Comparison of ENCODE assay signal across 8 cellular contexts in genomic region chr1:161158316-161159016, GRCh38. TPM values are rescaled to one million over a fixed set of nuclear protein-coding genes. Genes with fewer than 3 reads are reported as not detected.
DNase-seq lines count a peak whose midpoint lies in the region; ATAC-seq and TF ChIP-seq lines count a peak whose summit lies in the region.

No MANE protein-coding gene starts in this region.

- H4K8ac ChIP-seq in neuronal stem cell (ENCODE audit: low read depth, low read length), result no peak overlapping the region

- H2BK12ac ChIP-seq in neuronal stem cell (ENCODE audit: low read length), result no peak overlapping the region

- DNase-seq in Calu3, result no peak
- DNase-seq in NT2/D1 (ENCODE audit: low read depth, low spot score), result no peak
- DNase-seq in effector memory CD8-positive, alpha-beta T cell, result no peak
- DNase-seq in neuronal stem cell (ENCODE audit: low spot score), result no peak
- DNase-seq in midbrain (lab: John Stamatoyannopoulos, UW), result no peak
- DNase-seq in NCI-H524 (lab: John Stamatoyannopoulos, UW), result no peak

- H2BK120ac ChIP-seq in neuronal stem cell (ENCODE audit: low read depth, low read length), result no peak overlapping the region

- H3K4me1 ChIP-seq in NT2/D1 (ENCODE audit: insufficient read depth, insufficient read length) (peaks cover 3% of the 10 kb centered on the region), neuronal stem cell (ENCODE audit: control insufficient read depth in 2 of 2, insufficient read depth in 1 of 2, low read depth in 1 of 2, low read length in 2 of 2) (peaks cover 5 to 9% of the 10 kb centered on the region in 2 donors)

- no peak overlapping the region for H3K23ac ChIP-seq in neuronal stem cell (ENCODE audit: low read depth, low read length, poor library complexity)

- H3K27me3 ChIP-seq in NT2/D1 (ENCODE audit: insufficient read depth, insufficient read length), result no peaks in the 10 kb centered on the region
- no peaks in the 10 kb centered on the region for H3K27me3 ChIP-seq in neuronal stem cell (ENCODE audit: control insufficient read depth in 3 of 3, insufficient read depth in 3 of 3, low read depth in 1 of 3, low read length in 3 of 3)

- H3K4me3 Mint-ChIP-seq in Calu3 (ENCODE audit: low read depth, unreplicated experiment), result peak overlapping the region; percentile 94
- peak overlapping the region; percentile 88 to 91 for H3K4me3 Mint-ChIP-seq in effector memory CD8-positive, alpha-beta T cell

- peaks cover 52% of the 10 kb centered on the region for H3K4me1 Mint-ChIP-seq in Calu3 (ENCODE audit: low read depth, unreplicated experiment)
- H3K4me1 Mint-ChIP-seq in effector memory CD8-positive, alpha-beta T cell (ENCODE audit: low read depth in 2 of 2), result peaks cover 46 to 58% of the 10 kb centered on the region in 2 donors

- peak overlapping the region; percentile 54 for H3K27ac ChIP-seq in neuronal stem cell (replicated peaks; ENCODE audit: low read length)

- peak overlapping the region; percentile 40 for H3K4me2 ChIP-seq in neuronal stem cell (ENCODE audit: insufficient read depth, low read length, poor library complexity, severe bottlenecking)

- H2BK5ac ChIP-seq in neuronal stem cell (ENCODE audit: low read length), result no peak overlapping the region

- no peak overlapping the region for H3K4ac ChIP-seq in neuronal stem cell (ENCODE audit: low read length)

- H2AFZ ChIP-seq in neuronal stem cell (ENCODE audit: low read length), result peak overlapping the region; percentile 97

- H3K36me3 ChIP-seq in NT2/D1 (ENCODE audit: insufficient read depth, insufficient read length, low read length) (peaks cover 70% of the 10 kb centered on the region), neuronal stem cell (replicated peaks in 1 of 2; ENCODE audit: control insufficient read depth in 2 of 2, insufficient read depth in 2 of 2, low read length in 2 of 2) (peaks cover 27 to 55% of the 10 kb centered on the region in 2 donors)

- peak overlapping the region; percentile 83 for H3K4me3 ChIP-seq in NT2/D1 (ENCODE audit: insufficient read length, low read depth)
- peak overlapping the region in 1 of 2 donors; percentile 65 for H3K4me3 ChIP-seq in neuronal stem cell (ENCODE audit: low read length in 2 of 2)

- H3K9me3 ChIP-seq in NT2/D1 (ENCODE audit: insufficient read depth, low read length) (no peaks in the 10 kb centered on the region), neuronal stem cell (replicated peaks in 1 of 2; ENCODE audit: control insufficient read depth in 2 of 2, insufficient read depth in 1 of 2, low read depth in 1 of 2, low read length in 2 of 2) (no peaks in the 10 kb centered on the region)

- no peak overlapping the region for H2AK5ac ChIP-seq in neuronal stem cell (ENCODE audit: low read depth, low read length)

- no peak for TF ChIP-seq CTCF in Calu3 (IDR thresholded peaks at IDR 0.05; ENCODE audit: unreplicated experiment)

- no peaks in the 10 kb centered on the region for H3K27me3 Mint-ChIP-seq in Calu3 (ENCODE audit: unreplicated experiment)
- no peaks in the 10 kb centered on the region for H3K27me3 Mint-ChIP-seq in effector memory CD8-positive, alpha-beta T cell

- H3K79me1 ChIP-seq in neuronal stem cell (ENCODE audit: low read depth, low read length), result peaks cover 5% of the 10 kb centered on the region

- H4K91ac ChIP-seq in neuronal stem cell (ENCODE audit: low read depth, low read length, poor library complexity), result no peak overlapping the region

- intact Hi-C loops in Calu3 (cut with micrococcal nuclease; ENCODE audit: unreplicated experiment), result no loop called here

- WGBS in neuronal stem cell (ENCODE audit: extremely low coverage in 2 of 2, insufficient read length in 2 of 2, insufficient replicate concordance in 1 of 2), 2 donors, result no CpG with 5 or more reads among the region's 9 CpGs

- H2BK15ac ChIP-seq in neuronal stem cell (ENCODE audit: low read length), result no peak overlapping the region

- no peak for ATAC-seq in effector memory CD8-positive, alpha-beta T cell (replicated peaks)
- no peak for ATAC-seq in GM18909 (IDR thresholded peaks at IDR 0.05; ENCODE audit: poor library complexity, unreplicated experiment)
- no peak for ATAC-seq in GM21423 (IDR thresholded peaks at IDR 0.05; ENCODE audit: unreplicated experiment)

- H3K9ac ChIP-seq in NT2/D1 (ENCODE audit: insufficient read length, low read depth), result peak overlapping the region; percentile 89
- H3K9ac ChIP-seq in neuronal stem cell (ENCODE audit: low read depth, low read length, poor library complexity), result no peak overlapping the region

- no TSS peak for BruUV-seq in Calu3 (replicated peaks; lab: Mats Ljungman, UMichigan)

- CTCF ChIA-PET in Calu3 (lab: Charles Lee), result interaction anchor here (0.5 to 1.1 kb wide), 3 partner anchors 13 to 67 kb away, joined by 3 to 5 read pairs (median 4); partner anchors contain the start of gene TOMM40L

- H3K27ac Mint-ChIP-seq in Calu3 (ENCODE audit: unreplicated experiment), result peak overlapping the region; percentile 78
- H3K27ac Mint-ChIP-seq in effector memory CD8-positive, alpha-beta T cell, result peak overlapping the region; percentile 92 to 95

- H3K9me3 Mint-ChIP-seq in Calu3 (ENCODE audit: low read depth, unreplicated experiment), result no peaks in the 10 kb centered on the region
- no peaks in the 10 kb centered on the region for H3K9me3 Mint-ChIP-seq in effector memory CD8-positive, alpha-beta T cell

- no peak overlapping the region for H3K14ac ChIP-seq in neuronal stem cell (ENCODE audit: low read length)

- peaks cover 66% of the 10 kb centered on the region for H3K36me3 Mint-ChIP-seq in Calu3 (ENCODE audit: insufficient read depth, unreplicated experiment)
- peaks cover 43% of the 10 kb centered on the region for H3K36me3 Mint-ChIP-seq in effector memory CD8-positive, alpha-beta T cell (ENCODE audit: insufficient read depth)

- no peak overlapping the region for H3K18ac ChIP-seq in neuronal stem cell (ENCODE audit: low read length)

RNA-seq across cellular contexts. Expression of gene USP21, which starts 0.8 kb away (rescaled TPM):
- total RNA-seq in Calu3 (2022), result 35.8 and 40.9 TPM in 2 replicates
- 42.1 TPM for polyA plus RNA-seq in neuronal stem cell (2013, experiment 1 of 2)
- 40.4 TPM for polyA plus RNA-seq in neuronal stem cell (2013, experiment 2 of 2)

RNA-seq across cellular contexts. Expression of gene UFC1, which starts 4.7 kb away (rescaled TPM):
- 77.5 and 85.8 TPM in 2 replicates for total RNA-seq in Calu3 (2022)
- polyA plus RNA-seq in neuronal stem cell (2013, experiment 1 of 2), result 122 TPM
- 120 TPM for polyA plus RNA-seq in neuronal stem cell (2013, experiment 2 of 2)

RNA-seq across cellular contexts. Expression of gene PPOX, which starts 7.8 kb away (rescaled TPM):
- 25.7 and 27.1 TPM in 2 replicates for total RNA-seq in Calu3 (2022)
- 20.3 TPM for polyA plus RNA-seq in neuronal stem cell (2013, experiment 1 of 2)
- polyA plus RNA-seq in neuronal stem cell (2013, experiment 2 of 2), result 19.5 TPM

RNA-seq across cellular contexts. Expression of gene B4GALT3, which starts 18.8 kb away (rescaled TPM):
- total RNA-seq in Calu3 (2022), result 51.9 and 59.2 TPM in 2 replicates
- 46.6 TPM for polyA plus RNA-seq in neuronal stem cell (2013, experiment 1 of 2)
- 44.4 TPM for polyA plus RNA-seq in neuronal stem cell (2013, experiment 2 of 2)

RNA-seq across cellular contexts. Expression of gene DEDD, which starts 26.0 kb away (rescaled TPM):
- total RNA-seq in Calu3 (2022), result 40.4 and 45.7 TPM in 2 replicates
- polyA plus RNA-seq in neuronal stem cell (2013, experiment 1 of 2), result 25.2 TPM
- 24.7 TPM for polyA plus RNA-seq in neuronal stem cell (2013, experiment 2 of 2)
